26 cellular contexts compared by ENCODE assay signal in the genomic region with DNA sequence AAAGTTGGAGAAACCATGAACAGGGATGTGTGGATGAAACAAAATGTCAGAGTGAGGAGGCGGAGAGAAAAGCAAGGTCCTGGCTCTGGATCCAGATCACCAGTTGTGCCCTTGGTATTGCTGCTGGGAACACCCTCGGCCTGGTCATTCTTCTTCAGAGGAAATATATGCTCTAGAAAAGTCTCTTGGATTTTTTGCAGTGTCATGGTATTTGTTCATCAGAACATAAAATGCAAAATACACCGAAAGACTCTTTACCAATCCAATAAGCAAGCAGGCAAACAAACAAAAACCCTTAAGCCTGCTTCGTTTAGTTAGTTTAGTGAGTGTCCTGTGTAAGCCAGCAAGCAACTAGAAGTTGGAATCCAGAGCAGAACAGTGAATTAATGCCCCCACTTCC.
"Had no signal": no experiment of that assay in that cellular context is flagged by ENCODE, and none has a peak within 500 bp of the region (broad histone marks: within the 10 kb centered on the region; RNA-seq: fewer than 3 reads in every experiment).

No MANE protein-coding gene starts in this region.

- H3K4me2 ChIP-seq: neural progenitor cell had no signal

- H3K27me3 Mint-ChIP-seq: naive thymus-derived CD4-positive, alpha-beta T cell; natural killer cell treated with Interleukin-12 subunit alpha and Interleukin-12 subunit beta and Interleukin-15 and Interleukin-18, amount 100 ng/mL, for 72 hours; progenitor cell of endocrine pancreas; stimulated activated naive CD8-positive, alpha-beta T cell treated with anti-CD3 and anti-CD28 coated beads, Interleukin-15, Interleukin-2, amounts not matched to agents 100 ng/mL and 50 ng/mL, for 24 hours; type B pancreatic cell had no signal

- H3K9ac ChIP-seq: neural progenitor cell had no signal

- H3K9me3 ChIP-seq: left lung, mucosa of descending colon, ovary, right atrium auricular region, suprapubic skin, tibial nerve, uterus had no signal

- H3K27me3 ChIP-seq: left lung, neural progenitor cell, ovary, right atrium auricular region, suprapubic skin, tibial nerve, uterus had no signal

- H3K4me3 ChIP-seq: left lung, lung, mucosa of descending colon, neural progenitor cell, ovary, right atrium auricular region, skin epidermis, suprapubic skin, tibial nerve, uterus had no signal

- ATAC-seq: left colon; left lung; mucosa of descending colon; naive thymus-derived CD4-positive, alpha-beta T cell; natural killer cell treated with Interleukin-12 subunit alpha and Interleukin-12 subunit beta and Interleukin-15 and Interleukin-18, amount 100 ng/mL, for 72 hours; sciatic nerve; stimulated activated effector memory CD8-positive, alpha-beta T cell treated with anti-CD3 and anti-CD28 coated beads, Interleukin-12 subunit alpha, Interleukin-12 subunit beta, amount 100 ng/mL, for 72 hours had no signal

- DNase-seq: hippocampal formation; kidney; left colon; left lung; midbrain; mucosa of descending colon; naive thymus-derived CD4-positive, alpha-beta T cell; ovary; stimulated activated CD4-positive, alpha-beta T cell treated with anti-CD3 and anti-CD28 coated beads, Interleukin-12 subunit alpha, Interleukin-12 subunit beta, amount 100 ng/mL, for 4 hours; stimulated activated CD4-positive, alpha-beta T cell treated with anti-CD3 and anti-CD28 coated beads, Interleukin-15, amount 100 ng/mL, for 24 hours; stimulated activated CD4-positive, alpha-beta T cell treated with anti-CD3 and anti-CD28 coated beads, Interleukin-2, amount 100 ng/mL, for 24 hours; stimulated activated CD4-positive, alpha-beta T cell treated with anti-CD3 and anti-CD28 coated beads, Interleukin-4, amount 100 ng/mL, for 24 hours; stimulated activated naive CD4-positive, alpha-beta T cell; uterus had no signal

- H3K4me1 ChIP-seq: right atrium auricular region, suprapubic skin, tibial nerve, uterus had no signal

- H3K36me3 ChIP-seq: left lung, neural progenitor cell, ovary, right atrium auricular region, suprapubic skin, tibial nerve, uterus had no signal

- H3K36me3 Mint-ChIP-seq: naive thymus-derived CD4-positive, alpha-beta T cell; natural killer cell treated with Interleukin-12 subunit alpha and Interleukin-12 subunit beta and Interleukin-15 and Interleukin-18, amount 100 ng/mL, for 72 hours; stimulated activated effector memory CD8-positive, alpha-beta T cell treated with anti-CD3 and anti-CD28 coated beads, Interleukin-12 subunit alpha, Interleukin-12 subunit beta, amount 100 ng/mL, for 72 hours; type B pancreatic cell had no signal

- H3K4me1 Mint-ChIP-seq: naive thymus-derived CD4-positive, alpha-beta T cell; stimulated activated effector memory CD8-positive, alpha-beta T cell treated with anti-CD3 and anti-CD28 coated beads, Interleukin-12 subunit alpha, Interleukin-12 subunit beta, amount 100 ng/mL, for 72 hours had no signal

- H2AFZ ChIP-seq: neural progenitor cell had no signal

- H3K9me3 Mint-ChIP-seq: type B pancreatic cell had no signal

- H3K27ac Mint-ChIP-seq: naive thymus-derived CD4-positive, alpha-beta T cell; natural killer cell treated with Interleukin-12 subunit alpha and Interleukin-12 subunit beta and Interleukin-15 and Interleukin-18, amount 100 ng/mL, for 72 hours; neural progenitor cell; stimulated activated effector memory CD8-positive, alpha-beta T cell treated with anti-CD3 and anti-CD28 coated beads, Interleukin-12 subunit alpha, Interleukin-12 subunit beta, amount 100 ng/mL, for 72 hours; stimulated activated naive CD8-positive, alpha-beta T cell treated with anti-CD3 and anti-CD28 coated beads, Interleukin-15, Interleukin-2, amounts not matched to agents 100 ng/mL and 50 ng/mL, for 24 hours; type B pancreatic cell had no signal

- H3K27ac ChIP-seq: left lung, neural progenitor cell, ovary, right atrium auricular region, skin epidermis, suprapubic skin, tibial nerve, uterus had no signal

- FAIRE-seq: kidney had no signal

- H3K4me3 Mint-ChIP-seq: naive thymus-derived CD4-positive, alpha-beta T cell; natural killer cell treated with Interleukin-12 subunit alpha and Interleukin-12 subunit beta and Interleukin-15 and Interleukin-18, amount 100 ng/mL, for 72 hours; stimulated activated effector memory CD8-positive, alpha-beta T cell treated with anti-CD3 and anti-CD28 coated beads, Interleukin-12 subunit alpha, Interleukin-12 subunit beta, amount 100 ng/mL, for 72 hours; stimulated activated naive CD8-positive, alpha-beta T cell treated with anti-CD3 and anti-CD28 coated beads, Interleukin-15, Interleukin-2, amounts not matched to agents 100 ng/mL and 50 ng/mL, for 24 hours; type B pancreatic cell had no signal
